ENCODE assay signal across 1 cellular context in genomic region chr5:140550147-140551079, GRCh38.
TF ChIP-seq lines count a peak whose summit lies in the region.

No MANE protein-coding gene starts in this region.

TF ChIP-seq in GM12878, 131 proteins besides CTCF, POLR2A, EP300 and RAD21:
- TF ChIP-seq ZBED1 (IDR thresholded peaks at IDR 0.05; ENCODE audit: borderline replicate concordance) (no peak), RELB (IDR thresholded peaks at IDR 0.05; ENCODE audit: low read depth) (no peak)
